2 cellular contexts compared by ENCODE assay signal in genomic region chr2:8202139-8202538, GRCh38.
TF ChIP-seq lines count a peak whose summit lies in the region.

No MANE protein-coding gene starts in this region.

TF ChIP-seq in GM12878, 131 proteins besides CTCF, POLR2A, EP300 and RAD21 (continued from another document and continues in another):
- TF ChIP-seq BCL3 (IDR thresholded peaks at IDR 0.05; ENCODE audit: borderline replicate concordance, insufficient read depth, low read depth, low read length, poor library complexity, severe bottlenecking) (no peak), SMC3 (IDR thresholded peaks at IDR 0.05; ENCODE audit: borderline replicate concordance, low read length) (no peak), KAT2A (conservative IDR thresholded peaks at IDR 0.05; ENCODE audit: control insufficient read depth, low read depth, low read length) (no peak), ZZZ3 (IDR thresholded peaks at IDR 0.05; ENCODE audit: control insufficient read depth, insufficient read length, low read depth) (no peak), SREBF2 (IDR thresholded peaks at IDR 0.05; ENCODE audit: low read length) (no peak), RELA (IDR thresholded peaks at IDR 0.05; ENCODE audit: borderline replicate concordance, partially characterized antibody) (no peak), KLF5 (IDR thresholded peaks at IDR 0.05; ENCODE audit: partially characterized antibody) (no peak), MTA2 (IDR thresholded peaks at IDR 0.05; ENCODE audit: low read depth) (peak; percentile 48; the same call in 1 of the 2 replicates), ATF2 (IDR thresholded peaks at IDR 0.05; ENCODE audit: low read length) (peak; percentile 32; the same call in 1 of the 2 replicates), ZBED1 (IDR thresholded peaks at IDR 0.05; ENCODE audit: borderline replicate concordance) (peak; percentile 29; the same call in 1 of the 2 replicates), TCF12 (IDR thresholded peaks at IDR 0.05; ENCODE audit: low read depth, low read length) (0 out of 2 replicates have a peak, but pooled peaks have one; percentile 22), TCF3 (IDR thresholded peaks at IDR 0.05; ENCODE audit: borderline replicate concordance, insufficient read depth, low read depth, low read length) (no peak), NFIC (IDR thresholded peaks at IDR 0.05; ENCODE audit: low read depth, low read length) (peak; percentile 56; the same call in 1 of the 2 replicates), SPI1 (IDR thresholded peaks at IDR 0.05; ENCODE audit: borderline replicate concordance, insufficient read depth, low read depth, low read length) (no peak), SUPT20H (IDR thresholded peaks at IDR 0.05; ENCODE audit: borderline replicate concordance, control insufficient read depth, low read depth, low read length) (no peak), SKIL (IDR thresholded peaks at IDR 0.05; ENCODE audit: low read depth, poor library complexity, severe bottlenecking) (peak; percentile 13), YBX1 (IDR thresholded peaks at IDR 0.05) (no peak), ZNF687 (IDR thresholded peaks at IDR 0.05) (peak; percentile 23; the same call in 1 of the 2 replicates), JUNB (IDR thresholded peaks at IDR 0.05) (peak; percentile 66), MEF2A (IDR thresholded peaks at IDR 0.05; ENCODE audit: insufficient read depth, low read depth, low read length) (0 out of 2 replicates have a peak, but pooled peaks have one; percentile 33), KDM1A (IDR thresholded peaks at IDR 0.05; ENCODE audit: borderline replicate concordance) (no peak)

TF ChIP-seq in SK-N-SH treated with all-trans-retinoic acid at 6 μM for 48 hours, 23 proteins besides CTCF, POLR2A, EP300 and RAD21 (continued from another document):
- TF ChIP-seq CREB5 (CRISPR knock-in tag; IDR thresholded peaks at IDR 0.05; ENCODE audit: low read depth) (no peak), PPARA (CRISPR knock-in tag; IDR thresholded peaks at IDR 0.05; ENCODE audit: borderline replicate concordance) (no peak), PATZ1 (CRISPR knock-in tag; IDR thresholded peaks at IDR 0.05; ENCODE audit: borderline replicate concordance) (no peak), ZNF8 (CRISPR knock-in tag; IDR thresholded peaks at IDR 0.05) (no peak), GLIS3 (CRISPR knock-in tag; IDR thresholded peaks at IDR 0.05) (no peak)
